38 cellular contexts compared by ENCODE assay signal in the genomic region with DNA sequence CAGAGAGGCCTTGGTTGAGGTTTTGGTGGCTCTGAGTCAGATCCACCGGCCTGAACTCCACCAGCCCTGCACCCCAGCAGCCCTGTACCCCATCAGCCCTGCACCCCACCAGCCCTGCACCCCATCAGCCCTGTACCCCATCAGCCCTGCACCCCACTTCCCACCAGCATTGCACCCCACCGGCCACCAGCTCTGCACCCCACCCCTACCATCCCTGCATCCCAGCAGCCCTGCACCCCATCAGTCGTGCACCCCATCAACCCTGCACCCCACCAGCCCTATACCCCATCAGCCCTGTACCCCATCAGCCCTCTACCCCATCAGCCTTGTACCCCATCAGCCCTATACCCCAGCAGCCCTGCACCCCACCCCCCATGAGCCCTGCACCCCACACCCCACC. TPM values are rescaled to one million over a fixed set of nuclear protein-coding genes. Genes with fewer than 3 reads are reported as not detected.
"Had no signal": no experiment of that assay in that cellular context is flagged by ENCODE, and none has a peak within 500 bp of the region (broad histone marks: within the 10 kb centered on the region; RNA-seq: fewer than 3 reads in every experiment).

No MANE protein-coding gene starts in this region.

- H3K36me3 ChIP-seq: MG63 had no signal

- H3K4me3 ChIP-seq: MG63 had no signal

- DNase-seq: Karpas-422, Kasumi-1, MG63, MM.1S, MV-4-11, NCI-H1048, NCI-H1092, NCI-H1092 treated with DMSO at 0.1 percent for 48 hours, NCI-H1105, NCI-H1105 treated with DMSO at 0.1 percent for 48 hours, NCI-H1417, NCI-H1417 treated with DMSO at 0.1 percent for 48 hours, NCI-H1436, NCI-H1436 treated with DMSO at 0.1 percent for 48 hours, NCI-H146, NCI-H1694, NCI-H1694 treated with DMSO at 0.1 percent for 48 hours, NCI-H187, NCI-H187 treated with DMSO at 0.1 percent for 48 hours, NCI-H1930, NCI-H2029, NCI-H2029 treated with DMSO at 0.1 percent for 48 hours, NCI-H2081, NCI-H2081 treated with DMSO at 0.1 percent for 48 hours, NCI-H2107, NCI-H2171, NCI-H2171 treated with DMSO at 0.1 percent for 48 hours, NCI-H2227 treated with DMSO at 0.1 percent for 48 hours, NCI-H226, NCI-H345, NCI-H446, NCI-H446 treated with DMSO at 0.1 percent for 48 hours, NCI-H510A, NCI-H510A treated with DMSO at 0.1 percent for 48 hours had no signal

- H3K9me3 ChIP-seq: MG63 had no signal

RNA-seq across cellular contexts. Expression of a gene that starts 14.3 kb away (rescaled TPM):
- total RNA-seq: LHCN-M2, M059J, MCF 10A, NCI-H460 had no signal
